In the genomic region with DNA sequence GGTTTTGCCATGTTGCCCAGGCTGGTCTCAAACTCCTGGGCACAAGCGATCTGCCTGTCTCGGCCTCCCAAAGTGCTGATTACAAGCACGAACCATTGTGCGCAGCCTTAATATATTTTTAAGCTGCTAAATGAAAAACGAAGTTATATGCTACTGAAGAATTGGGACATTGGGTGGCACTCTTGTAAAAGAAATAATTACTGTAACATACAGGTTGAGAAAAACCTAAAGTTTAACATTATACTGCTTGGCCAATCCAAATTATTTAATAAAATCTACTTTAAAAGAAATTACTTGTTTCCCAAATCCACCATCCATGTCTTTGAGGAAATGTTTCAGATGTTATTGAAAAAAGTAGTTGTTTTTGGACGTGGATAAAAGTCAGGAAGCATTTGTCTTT, we compare ENCODE assay signal across 1 cellular context.
TF ChIP-seq lines count a peak whose summit lies in the region.

No MANE protein-coding gene starts in this region.

TF ChIP-seq in GM12878, 131 proteins besides CTCF, POLR2A, EP300 and RAD21:
- TF ChIP-seq CBFB (IDR thresholded peaks at IDR 0.05; ENCODE audit: low read depth): no peak
- no peak for TF ChIP-seq ZBED1 (IDR thresholded peaks at IDR 0.05; ENCODE audit: borderline replicate concordance)
- TF ChIP-seq RELA (IDR thresholded peaks at IDR 0.05; ENCODE audit: borderline replicate concordance, partially characterized antibody): no peak
- no peak for TF ChIP-seq NR2C2 (IDR thresholded peaks at IDR 0.05; ENCODE audit: borderline replicate concordance, control insufficient read depth, insufficient read length, low read depth)
- TF ChIP-seq, protein P1, sequence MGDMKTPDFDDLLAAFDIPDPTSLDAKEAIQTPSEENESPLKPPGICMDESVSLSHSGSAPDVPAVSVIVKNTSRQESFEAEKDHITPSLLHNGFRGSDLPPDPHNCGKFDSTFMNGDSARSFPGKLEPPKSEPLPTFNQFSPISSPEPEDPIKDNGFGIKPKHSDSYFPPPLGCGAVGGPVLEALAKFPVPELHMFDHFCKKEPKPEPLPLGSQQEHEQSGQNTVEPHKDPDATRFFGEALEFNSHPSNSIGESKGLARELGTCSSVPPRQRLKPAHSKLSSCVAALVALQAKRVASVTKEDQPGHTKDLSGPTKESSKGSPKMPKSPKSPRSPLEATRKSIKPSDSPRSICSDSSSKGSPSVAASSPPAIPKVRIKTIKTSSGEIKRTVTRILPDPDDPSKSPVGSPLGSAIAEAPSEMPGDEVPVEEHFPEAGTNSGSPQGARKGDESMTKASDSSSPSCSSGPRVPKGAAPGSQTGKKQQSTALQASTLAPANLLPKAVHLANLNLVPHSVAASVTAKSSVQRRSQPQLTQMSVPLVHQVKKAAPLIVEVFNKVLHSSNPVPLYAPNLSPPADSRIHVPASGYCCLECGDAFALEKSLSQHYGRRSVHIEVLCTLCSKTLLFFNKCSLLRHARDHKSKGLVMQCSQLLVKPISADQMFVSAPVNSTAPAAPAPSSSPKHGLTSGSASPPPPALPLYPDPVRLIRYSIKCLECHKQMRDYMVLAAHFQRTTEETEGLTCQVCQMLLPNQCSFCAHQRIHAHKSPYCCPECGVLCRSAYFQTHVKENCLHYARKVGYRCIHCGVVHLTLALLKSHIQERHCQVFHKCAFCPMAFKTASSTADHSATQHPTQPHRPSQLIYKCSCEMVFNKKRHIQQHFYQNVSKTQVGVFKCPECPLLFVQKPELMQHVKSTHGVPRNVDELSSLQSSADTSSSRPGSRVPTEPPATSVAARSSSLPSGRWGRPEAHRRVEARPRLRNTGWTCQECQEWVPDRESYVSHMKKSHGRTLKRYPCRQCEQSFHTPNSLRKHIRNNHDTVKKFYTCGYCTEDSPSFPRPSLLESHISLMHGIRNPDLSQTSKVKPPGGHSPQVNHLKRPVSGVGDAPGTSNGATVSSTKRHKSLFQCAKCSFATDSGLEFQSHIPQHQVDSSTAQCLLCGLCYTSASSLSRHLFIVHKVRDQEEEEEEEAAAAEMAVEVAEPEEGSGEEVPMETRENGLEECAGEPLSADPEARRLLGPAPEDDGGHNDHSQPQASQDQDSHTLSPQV (IDR thresholded peaks at IDR 0.05): no peak
- no peak for TF ChIP-seq EED (IDR thresholded peaks at IDR 0.05; ENCODE audit: low read depth)
- TF ChIP-seq GABPA (IDR thresholded peaks at IDR 0.05; ENCODE audit: low read depth): no peak
- TF ChIP-seq, protein P2, sequence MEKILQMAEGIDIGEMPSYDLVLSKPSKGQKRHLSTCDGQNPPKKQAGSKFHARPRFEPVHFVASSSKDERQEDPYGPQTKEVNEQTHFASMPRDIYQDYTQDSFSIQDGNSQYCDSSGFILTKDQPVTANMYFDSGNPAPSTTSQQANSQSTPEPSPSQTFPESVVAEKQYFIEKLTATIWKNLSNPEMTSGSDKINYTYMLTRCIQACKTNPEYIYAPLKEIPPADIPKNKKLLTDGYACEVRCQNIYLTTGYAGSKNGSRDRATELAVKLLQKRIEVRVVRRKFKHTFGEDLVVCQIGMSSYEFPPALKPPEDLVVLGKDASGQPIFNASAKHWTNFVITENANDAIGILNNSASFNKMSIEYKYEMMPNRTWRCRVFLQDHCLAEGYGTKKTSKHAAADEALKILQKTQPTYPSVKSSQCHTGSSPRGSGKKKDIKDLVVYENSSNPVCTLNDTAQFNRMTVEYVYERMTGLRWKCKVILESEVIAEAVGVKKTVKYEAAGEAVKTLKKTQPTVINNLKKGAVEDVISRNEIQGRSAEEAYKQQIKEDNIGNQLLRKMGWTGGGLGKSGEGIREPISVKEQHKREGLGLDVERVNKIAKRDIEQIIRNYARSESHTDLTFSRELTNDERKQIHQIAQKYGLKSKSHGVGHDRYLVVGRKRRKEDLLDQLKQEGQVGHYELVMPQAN (conservative IDR thresholded peaks at IDR 0.05): no peak
- TF ChIP-seq JUND (IDR thresholded peaks at IDR 0.05; ENCODE audit: low read depth, low read length): no peak
- TF ChIP-seq RBBP5 (conservative IDR thresholded peaks at IDR 0.05): no peak
- TF ChIP-seq, protein P3, sequence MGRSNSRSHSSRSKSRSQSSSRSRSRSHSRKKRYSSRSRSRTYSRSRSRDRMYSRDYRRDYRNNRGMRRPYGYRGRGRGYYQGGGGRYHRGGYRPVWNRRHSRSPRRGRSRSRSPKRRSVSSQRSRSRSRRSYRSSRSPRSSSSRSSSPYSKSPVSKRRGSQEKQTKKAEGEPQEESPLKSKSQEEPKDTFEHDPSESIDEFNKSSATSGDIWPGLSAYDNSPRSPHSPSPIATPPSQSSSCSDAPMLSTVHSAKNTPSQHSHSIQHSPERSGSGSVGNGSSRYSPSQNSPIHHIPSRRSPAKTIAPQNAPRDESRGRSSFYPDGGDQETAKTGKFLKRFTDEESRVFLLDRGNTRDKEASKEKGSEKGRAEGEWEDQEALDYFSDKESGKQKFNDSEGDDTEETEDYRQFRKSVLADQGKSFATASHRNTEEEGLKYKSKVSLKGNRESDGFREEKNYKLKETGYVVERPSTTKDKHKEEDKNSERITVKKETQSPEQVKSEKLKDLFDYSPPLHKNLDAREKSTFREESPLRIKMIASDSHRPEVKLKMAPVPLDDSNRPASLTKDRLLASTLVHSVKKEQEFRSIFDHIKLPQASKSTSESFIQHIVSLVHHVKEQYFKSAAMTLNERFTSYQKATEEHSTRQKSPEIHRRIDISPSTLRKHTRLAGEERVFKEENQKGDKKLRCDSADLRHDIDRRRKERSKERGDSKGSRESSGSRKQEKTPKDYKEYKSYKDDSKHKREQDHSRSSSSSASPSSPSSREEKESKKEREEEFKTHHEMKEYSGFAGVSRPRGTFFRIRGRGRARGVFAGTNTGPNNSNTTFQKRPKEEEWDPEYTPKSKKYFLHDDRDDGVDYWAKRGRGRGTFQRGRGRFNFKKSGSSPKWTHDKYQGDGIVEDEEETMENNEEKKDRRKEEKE (IDR thresholded peaks at IDR 0.05): no peak
- no peak for TF ChIP-seq CREB1 (IDR thresholded peaks at IDR 0.05; ENCODE audit: low read depth)
- no peak for TF ChIP-seq CHD4 (IDR thresholded peaks at IDR 0.05)
- TF ChIP-seq GATAD2B (conservative IDR thresholded peaks at IDR 0.05; ENCODE audit: low read depth): no peak
- no peak for TF ChIP-seq FOXM1 (IDR thresholded peaks at IDR 0.05; ENCODE audit: low read depth, low read length)
- TF ChIP-seq, protein P4, sequence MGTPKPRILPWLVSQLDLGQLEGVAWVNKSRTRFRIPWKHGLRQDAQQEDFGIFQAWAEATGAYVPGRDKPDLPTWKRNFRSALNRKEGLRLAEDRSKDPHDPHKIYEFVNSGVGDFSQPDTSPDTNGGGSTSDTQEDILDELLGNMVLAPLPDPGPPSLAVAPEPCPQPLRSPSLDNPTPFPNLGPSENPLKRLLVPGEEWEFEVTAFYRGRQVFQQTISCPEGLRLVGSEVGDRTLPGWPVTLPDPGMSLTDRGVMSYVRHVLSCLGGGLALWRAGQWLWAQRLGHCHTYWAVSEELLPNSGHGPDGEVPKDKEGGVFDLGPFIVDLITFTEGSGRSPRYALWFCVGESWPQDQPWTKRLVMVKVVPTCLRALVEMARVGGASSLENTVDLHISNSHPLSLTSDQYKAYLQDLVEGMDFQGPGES (IDR thresholded peaks at IDR 0.05): no peak
- TF ChIP-seq, protein P5, sequence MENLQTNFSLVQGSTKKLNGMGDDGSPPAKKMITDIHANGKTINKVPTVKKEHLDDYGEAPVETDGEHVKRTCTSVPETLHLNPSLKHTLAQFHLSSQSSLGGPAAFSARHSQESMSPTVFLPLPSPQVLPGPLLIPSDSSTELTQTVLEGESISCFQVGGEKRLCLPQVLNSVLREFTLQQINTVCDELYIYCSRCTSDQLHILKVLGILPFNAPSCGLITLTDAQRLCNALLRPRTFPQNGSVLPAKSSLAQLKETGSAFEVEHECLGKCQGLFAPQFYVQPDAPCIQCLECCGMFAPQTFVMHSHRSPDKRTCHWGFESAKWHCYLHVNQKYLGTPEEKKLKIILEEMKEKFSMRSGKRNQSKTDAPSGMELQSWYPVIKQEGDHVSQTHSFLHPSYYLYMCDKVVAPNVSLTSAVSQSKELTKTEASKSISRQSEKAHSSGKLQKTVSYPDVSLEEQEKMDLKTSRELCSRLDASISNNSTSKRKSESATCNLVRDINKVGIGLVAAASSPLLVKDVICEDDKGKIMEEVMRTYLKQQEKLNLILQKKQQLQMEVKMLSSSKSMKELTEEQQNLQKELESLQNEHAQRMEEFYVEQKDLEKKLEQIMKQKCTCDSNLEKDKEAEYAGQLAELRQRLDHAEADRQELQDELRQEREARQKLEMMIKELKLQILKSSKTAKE (IDR thresholded peaks at IDR 0.05; ENCODE audit: low read depth, poor library complexity, severe bottlenecking): no peak
- TF ChIP-seq TBL1XR1 (IDR thresholded peaks at IDR 0.05; ENCODE audit: low read depth, low read length): no peak
- TF ChIP-seq BACH1 (IDR thresholded peaks at IDR 0.05; ENCODE audit: borderline replicate concordance): no peak
